ENCODE assay signal across 27 cellular contexts in genomic region chr20:57281900-57282299, GRCh38. TPM values are rescaled to one million over a fixed set of nuclear protein-coding genes. Genes with fewer than 3 reads are reported as not detected.
A peak's percentile ranks its signal among the peaks of the same experiment; 100 is the strongest.
DNase-seq lines count a peak whose midpoint lies in the region; ATAC-seq, FAIRE-seq and TF ChIP-seq lines count a peak whose summit lies in the region.
"Had no signal": no experiment of that assay in that cellular context is flagged by ENCODE, and none has a peak within 500 bp of the region (broad histone marks: within the 10 kb centered on the region; RNA-seq: fewer than 3 reads in every experiment).

No MANE protein-coding gene starts in this region.

- peaks cover 67% of the 10 kb centered on the region for H3K27me3 Mint-ChIP-seq in nephron (ENCODE audit: low read depth)
- peaks cover 21% of the 10 kb centered on the region for H3K27me3 Mint-ChIP-seq in activated T-helper 2 cell treated with anti-CD3 and anti-CD28 coated beads, Interferon-gamma antibody, Interleukin-2, Interleukin-4, amounts not matched to agents 10 μg/mL and 5 μg/mL and 100 μg/mL, durations not matched to agents 14 hours and 24 hours and 36 hours (ENCODE audit: low read depth)

- peak overlapping the region; percentile 94 for H3K27ac ChIP-seq in DOHH2 (ENCODE audit: low read depth, low read length)
- no peak overlapping the region for H3K27ac ChIP-seq in MM.1S (ENCODE audit: low read length)
- H3K27ac ChIP-seq in caudate nucleus (ENCODE audit: low read depth, low read length), result peak overlapping the region; percentile 67
- H3K27ac ChIP-seq: 22Rv1; BLaER1 treated with 17β-estradiol and CSF1 and Interleukin-3, amounts not matched to agents 10 nM and 100 nM; GM23248 had no signal

- no peak for FAIRE-seq in GM12891 (lab: Jason Lieb, UNC)

- TF ChIP-seq CTCF in DOHH2 (IDR thresholded peaks at IDR 0.05; ENCODE audit: low read depth, low read length, poor library complexity, severe bottlenecking) (no peak), MM.1S (IDR thresholded peaks at IDR 0.05; ENCODE audit: low read length) (no peak), nephron (IDR thresholded peaks at IDR 0.05; ENCODE audit: unreplicated experiment in 3 of 3) (no peak)

- H3K27me3 ChIP-seq in DOHH2 (ENCODE audit: control insufficient read depth, low read length), result no peaks in the 10 kb centered on the region
- peaks cover 21% of the 10 kb centered on the region for H3K27me3 ChIP-seq in MM.1S (replicated peaks; ENCODE audit: insufficient read depth, low read length)
- H3K27me3 ChIP-seq: BLaER1 treated with 17β-estradiol and CSF1 and Interleukin-3, amounts not matched to agents 10 nM and 100 nM had no signal

- H3K36me3 ChIP-seq in DOHH2 (ENCODE audit: control insufficient read depth, low read length), result no peaks in the 10 kb centered on the region
- H3K36me3 ChIP-seq in MM.1S (replicated peaks; ENCODE audit: insufficient read depth, low read length), result no peaks in the 10 kb centered on the region
- H3K36me3 ChIP-seq: BLaER1 treated with 17β-estradiol and CSF1 and Interleukin-3, amounts not matched to agents 10 nM and 100 nM; MG63 had no signal

- TF ChIP-seq POLR2A in GM12891 (IDR thresholded peaks at IDR 0.05; ENCODE audit: low read depth, low read length), result no peak

- no peaks in the 10 kb centered on the region for H3K9me3 Mint-ChIP-seq in nephron
- H3K9me3 Mint-ChIP-seq in activated T-helper 2 cell treated with anti-CD3 and anti-CD28 coated beads, Interferon-gamma antibody, Interleukin-2, Interleukin-4, amounts not matched to agents 10 μg/mL and 5 μg/mL and 100 μg/mL, durations not matched to agents 14 hours and 24 hours and 36 hours, result no peaks in the 10 kb centered on the region
- H3K9me3 Mint-ChIP-seq: H9, HFFc6 had no signal

- H2AFZ ChIP-seq in MM.1S (ENCODE audit: low read length), result no peak overlapping the region
- H2AFZ ChIP-seq: GM23248 had no signal

- H4K20me1 ChIP-seq in DOHH2 (ENCODE audit: control insufficient read depth, insufficient read depth, low read depth, low read length) (no peaks in the 10 kb centered on the region), MM.1S (ENCODE audit: insufficient read depth, low read length) (no peaks in the 10 kb centered on the region)

- no peaks in the 10 kb centered on the region for H3K9me2 ChIP-seq in DOHH2 (replicated peaks; ENCODE audit: control insufficient read depth, low read length)
- no peaks in the 10 kb centered on the region for H3K9me2 ChIP-seq in MM.1S (replicated peaks; ENCODE audit: insufficient read depth, low read length)

- H3K4me2 ChIP-seq in DOHH2 (ENCODE audit: low read length) (peak overlapping the region; percentile 68), MM.1S (ENCODE audit: low read depth, low read length) (peak overlapping the region; percentile 4; the same call in 1 of the 2 replicates)

- H3F3A ChIP-seq in DOHH2 (ENCODE audit: control insufficient read depth, insufficient read depth), result peaks cover 70% of the 10 kb centered on the region
- no peaks in the 10 kb centered on the region for H3F3A ChIP-seq in MM.1S (ENCODE audit: insufficient read depth, low read length)

- H3K4me1 Mint-ChIP-seq in nephron, result peaks cover 33% of the 10 kb centered on the region
- H3K4me1 Mint-ChIP-seq in activated T-helper 2 cell treated with anti-CD3 and anti-CD28 coated beads, Interferon-gamma antibody, Interleukin-2, Interleukin-4, amounts not matched to agents 10 μg/mL and 5 μg/mL and 100 μg/mL, durations not matched to agents 14 hours and 24 hours and 36 hours (ENCODE audit: low read depth), result no peaks in the 10 kb centered on the region
- H3K4me1 Mint-ChIP-seq: CD4-positive, alpha-beta memory T cell had no signal

- intact Hi-C loops in activated T-helper 2 cell treated with anti-CD3 and anti-CD28 coated beads, Interferon-gamma antibody, Interleukin-2, Interleukin-4, amounts not matched to agents 10 μg/mL and 5 μg/mL and 100 μg/mL, durations not matched to agents 14 hours and 24 hours and 36 hours (cut with micrococcal nuclease), result no loop called here

- peaks cover 99% of the 10 kb centered on the region for H3K4me1 ChIP-seq in DOHH2 (ENCODE audit: control insufficient read depth, low read length)
- peaks cover 12% of the 10 kb centered on the region for H3K4me1 ChIP-seq in MM.1S (ENCODE audit: low read length)

- H3K9ac ChIP-seq in MM.1S (ENCODE audit: low read length), result no peak overlapping the region
- H3K9ac ChIP-seq: BLaER1 treated with 17β-estradiol and CSF1 and Interleukin-3, amounts not matched to agents 10 nM and 100 nM; GM23248 had no signal

- H3K27ac Mint-ChIP-seq in nephron, result peak overlapping the region in 2 of 3 experiments; percentile 39 to 53
- H3K27ac Mint-ChIP-seq in activated T-helper 2 cell treated with anti-CD3 and anti-CD28 coated beads, Interferon-gamma antibody, Interleukin-2, Interleukin-4, amounts not matched to agents 10 μg/mL and 5 μg/mL and 100 μg/mL, durations not matched to agents 14 hours and 24 hours and 36 hours, result no peak overlapping the region
- H3K27ac Mint-ChIP-seq: CD4-positive, alpha-beta memory T cell; H9; HFFc6 had no signal

- H3K4me3 Mint-ChIP-seq in nephron, result no peak overlapping the region
- no peak overlapping the region for H3K4me3 Mint-ChIP-seq in activated T-helper 2 cell treated with anti-CD3 and anti-CD28 coated beads, Interferon-gamma antibody, Interleukin-2, Interleukin-4, amounts not matched to agents 10 μg/mL and 5 μg/mL and 100 μg/mL, durations not matched to agents 14 hours and 24 hours and 36 hours (ENCODE audit: low read depth)
- H3K4me3 Mint-ChIP-seq: CD4-positive, alpha-beta memory T cell; H9; HFFc6 had no signal

- H3K4me3 ChIP-seq in DOHH2 (ENCODE audit: low read length), result peak overlapping the region; percentile 73
- no peak overlapping the region for H3K4me3 ChIP-seq in MM.1S (ENCODE audit: low read length)
- H3K4me3 ChIP-seq: BLaER1 treated with 17β-estradiol and CSF1 and Interleukin-3, amounts not matched to agents 10 nM and 100 nM; GM23248; MG63 had no signal

- no peaks in the 10 kb centered on the region for H3K36me3 Mint-ChIP-seq in nephron (ENCODE audit: low read depth)
- no peaks in the 10 kb centered on the region for H3K36me3 Mint-ChIP-seq in activated T-helper 2 cell treated with anti-CD3 and anti-CD28 coated beads, Interferon-gamma antibody, Interleukin-2, Interleukin-4, amounts not matched to agents 10 μg/mL and 5 μg/mL and 100 μg/mL, durations not matched to agents 14 hours and 24 hours and 36 hours (ENCODE audit: low read depth)
- H3K36me3 Mint-ChIP-seq: CD4-positive, alpha-beta memory T cell had no signal

- H3K79me2 ChIP-seq in DOHH2 (ENCODE audit: control insufficient read depth, low read length), result peaks cover 43% of the 10 kb centered on the region
- H3K79me2 ChIP-seq in MM.1S (ENCODE audit: low read length), result no peaks in the 10 kb centered on the region

- H3K9me3 ChIP-seq in DOHH2 (ENCODE audit: control insufficient read depth, insufficient read depth, low read length) (no peaks in the 10 kb centered on the region), MM.1S (replicated peaks; ENCODE audit: insufficient read depth, low read length) (no peaks in the 10 kb centered on the region)
- H3K9me3 ChIP-seq: BLaER1 treated with 17β-estradiol and CSF1 and Interleukin-3, amounts not matched to agents 10 nM and 100 nM; MG63 had no signal

- no peak for ATAC-seq in GM18502 (IDR thresholded peaks at IDR 0.05; ENCODE audit: poor library complexity, unreplicated experiment)
- ATAC-seq: Right ventricle myocardium inferior had no signal

- DNase-seq in MM.1S (peak; percentile 20), caudate nucleus (lab: John Stamatoyannopoulos, UW) (no peak), GM12891 (ENCODE audit: insufficient read length, low spot score) (no peak), globus pallidus (ENCODE audit: low spot score) (no peak)
- DNase-seq in activated T-helper 2 cell treated with anti-CD3 and anti-CD28 coated beads, Interferon-gamma antibody, Interleukin-2, Interleukin-4, amounts not matched to agents 10 μg/mL and 5 μg/mL and 100 μg/mL, durations not matched to agents 14 hours and 24 hours and 36 hours (ENCODE audit: low spot score), result no peak
- DNase-seq: ACHN; CD4-positive, alpha-beta memory T cell; DND-41; GM23248; H9; HFFc6; Kasumi-1; MG63; NCI-H1092 treated with DMSO at 0.1 percent for 48 hours; NCI-H1436 treated with DMSO at 0.1 percent for 48 hours; NCI-H1930; NCI-H345; NCI-H524; NCI-H774; SW 1271 had no signal

TF ChIP-seq in GM12891, 5 proteins besides CTCF, POLR2A, EP300 and RAD21:
- TF ChIP-seq POLR2AphosphoS5 (IDR thresholded peaks at IDR 0.05; ENCODE audit: low read depth, low read length), result no peak
- no peak for TF ChIP-seq PAX5 (IDR thresholded peaks at IDR 0.05; ENCODE audit: insufficient read depth, low read length, severe bottlenecking)
- TF ChIP-seq SPI1 (IDR thresholded peaks at IDR 0.05; ENCODE audit: low read depth, low read length), result no peak

RNA-seq across cellular contexts. Expression of gene BMP7, which starts 15.5 kb away (rescaled TPM):
- not detected for polyA plus RNA-seq in GM12891 (2012; ENCODE audit: low read depth, missing spikeins)
- not detected in 2 replicates for total RNA-seq in activated T-helper 2 cell treated with anti-CD3 and anti-CD28 coated beads, Interferon-gamma antibody, Interleukin-2, Interleukin-4, amounts not matched to agents 10 μg/mL and 5 μg/mL and 100 μg/mL, durations not matched to agents 14 hours and 24 hours and 36 hours
- total RNA-seq: CD4-positive, alpha-beta memory T cell; GM23248; HFFc6 had no signal
- polyA plus RNA-seq: CD4-positive, alpha-beta memory T cell; GM23248 had no signal

RNA-seq across cellular contexts. Expression of gene SPO11, which starts 47.7 kb away (rescaled TPM):
- polyA plus RNA-seq in GM12891 (2012; ENCODE audit: low read depth, missing spikeins), result not detected
- not detected in 2 replicates for total RNA-seq in activated T-helper 2 cell treated with anti-CD3 and anti-CD28 coated beads, Interferon-gamma antibody, Interleukin-2, Interleukin-4, amounts not matched to agents 10 μg/mL and 5 μg/mL and 100 μg/mL, durations not matched to agents 14 hours and 24 hours and 36 hours
- total RNA-seq: CD4-positive, alpha-beta memory T cell; G401; GM23248; H9; HFFc6; Right ventricle myocardium inferior had no signal
- polyA plus RNA-seq: CD4-positive, alpha-beta memory T cell; GM23248 had no signal
